ENCODE assay signal across 28 cellular contexts in genomic region chr5:133381571-133382365, GRCh38.
"Had no signal": no experiment of that assay in that cellular context is flagged by ENCODE, and none has a peak within 500 bp of the region (broad histone marks: within the 10 kb centered on the region; RNA-seq: fewer than 3 reads in every experiment).

No MANE protein-coding gene starts in this region.

- H3K79me2 ChIP-seq: hepatocyte had no signal

- H3K4me1 ChIP-seq: esophagus muscularis mucosa, left ventricle myocardium inferior, pancreas, psoas muscle, upper lobe of left lung had no signal

- ATAC-seq: activated CD4-positive, CD25-positive, alpha-beta regulatory T cell treated with anti-CD3 and anti-CD28 coated beads, Interleukin-2, amount 50 U/mL, for 24 hours; activated T-helper 17 cell treated with anti-CD3 and anti-CD28 coated beads, Interleukin-2, amount 50 U/mL, for 72 hours; effector memory CD8-positive, alpha-beta T cell; naive thymus-derived CD8-positive, alpha-beta T cell; pancreas; psoas muscle; right cardiac atrium; SK-N-SH treated with all-trans-retinoic acid at 6 μM for 48 hours had no signal

- H3K27me3 ChIP-seq: cardiac muscle cell, hepatocyte, pancreas, upper lobe of left lung had no signal

- H3K9me3 ChIP-seq: pancreas had no signal

- H3K4me3 Mint-ChIP-seq: activated CD4-positive, alpha-beta memory T cell treated with anti-CD3 and anti-CD28 coated beads, Interleukin-2, amount 10 ng/mL, durations not matched to agents 7 days and 5 days; activated CD4-positive, alpha-beta T cell treated with anti-CD3 and anti-CD28 coated beads, Interleukin-2, amount 10 ng/mL, durations not matched to agents 24 days and 14 days; activated T-cell treated with anti-CD3 and anti-CD28 coated beads, Interleukin-2, amount 50 U/mL, for 24 hours; activated T-helper 17 cell treated with anti-CD3 and anti-CD28 coated beads, Interleukin-2, amount 50 U/mL, for 72 hours; effector memory CD8-positive, alpha-beta T cell; immature natural killer cell; mesothelial cell of epicardium; naive thymus-derived CD8-positive, alpha-beta T cell; T-helper 2 cell treated with Interferon-gamma antibody and Interleukin-4, amounts not matched to agents 5 μg/mL and 100 μg/mL, for 36 hours had no signal

- H3K27ac ChIP-seq: cardiac muscle cell, esophagus muscularis mucosa, hepatocyte, left ventricle myocardium inferior, neutrophil, pancreas, psoas muscle, thoracic aorta, upper lobe of left lung, VCaP had no signal

- H3K4me3 ChIP-seq: cardiac muscle cell, esophagus muscularis mucosa, hepatocyte, left ventricle myocardium inferior, pancreas, psoas muscle, thoracic aorta, upper lobe of left lung had no signal

- H2AFZ ChIP-seq: hepatocyte had no signal

- H3K36me3 ChIP-seq: cardiac muscle cell, esophagus muscularis mucosa, left ventricle myocardium inferior, neutrophil, pancreas, thoracic aorta, upper lobe of left lung had no signal

- DNase-seq: activated CD4-positive, alpha-beta memory T cell treated with anti-CD3 and anti-CD28 coated beads, Interleukin-2, amount 10 ng/mL, durations not matched to agents 7 days and 5 days; activated CD4-positive, alpha-beta T cell treated with anti-CD3 and anti-CD28 coated beads, Interleukin-2, amount 10 ng/mL, durations not matched to agents 24 days and 14 days; activated naive CD4-positive, alpha-beta T cell treated with Interleukin-2 at 50 U/mL for 16 hours; activated T-cell treated with anti-CD3 and anti-CD28 coated beads, Interleukin-2, amount 50 U/mL, for 24 hours; dermis blood vessel endothelial cell; effector memory CD8-positive, alpha-beta T cell; glutamatergic neuron; immature natural killer cell; kidney glomerular epithelial cell; left ventricle myocardium inferior; naive thymus-derived CD8-positive, alpha-beta T cell; pancreas; psoas muscle; right cardiac atrium; stimulated activated CD4-positive, alpha-beta T cell treated with anti-CD3 and anti-CD28 coated beads, Interleukin-12 subunit alpha, Interleukin-12 subunit beta, amount 100 ng/mL, for 4 hours; upper lobe of left lung had no signal

- FAIRE-seq: frontal cortex, pancreas had no signal

- H3K4me1 Mint-ChIP-seq: activated CD4-positive, alpha-beta memory T cell treated with anti-CD3 and anti-CD28 coated beads, Interleukin-2, amount 10 ng/mL, durations not matched to agents 7 days and 5 days; activated CD4-positive, alpha-beta T cell treated with anti-CD3 and anti-CD28 coated beads, Interleukin-2, amount 10 ng/mL, durations not matched to agents 24 days and 14 days; activated T-helper 17 cell treated with anti-CD3 and anti-CD28 coated beads, Interleukin-2, amount 50 U/mL, for 72 hours; immature natural killer cell; naive thymus-derived CD8-positive, alpha-beta T cell had no signal

- H3K27ac Mint-ChIP-seq: activated CD4-positive, alpha-beta memory T cell treated with anti-CD3 and anti-CD28 coated beads, Interleukin-2, amount 10 ng/mL, durations not matched to agents 7 days and 5 days; activated CD4-positive, alpha-beta T cell treated with anti-CD3 and anti-CD28 coated beads, Interleukin-2, amount 10 ng/mL, durations not matched to agents 24 days and 14 days; activated T-cell treated with anti-CD3 and anti-CD28 coated beads, Interleukin-2, amount 50 U/mL, for 24 hours; activated T-helper 17 cell treated with anti-CD3 and anti-CD28 coated beads, Interleukin-2, amount 50 U/mL, for 72 hours; effector memory CD8-positive, alpha-beta T cell; immature natural killer cell; mesothelial cell of epicardium; naive thymus-derived CD8-positive, alpha-beta T cell; T-helper 2 cell treated with Interferon-gamma antibody and Interleukin-4, amounts not matched to agents 5 μg/mL and 100 μg/mL, for 36 hours had no signal

- H3K4me2 ChIP-seq: hepatocyte had no signal
